10 cellular contexts compared by ENCODE assay signal in genomic region chr5:141330299-141331080, GRCh38. TPM values are rescaled to one million over a fixed set of nuclear protein-coding genes. Genes with fewer than 3 reads are reported as not detected.
A peak's percentile ranks its signal among the peaks of the same experiment; 100 is the strongest.
DNase-seq lines count a peak whose midpoint lies in the region; ATAC-seq and TF ChIP-seq lines count a peak whose summit lies in the region.
"Had no signal": no experiment of that assay in that cellular context is flagged by ENCODE, and none has a peak within 500 bp of the region (broad histone marks: within the 10 kb centered on the region; RNA-seq: fewer than 3 reads in every experiment).

Gene PCDHGA1 (plus strand): TSS chr5:141330514.

- no peaks in the 10 kb centered on the region for H3K36me3 ChIP-seq in CD8-positive, alpha-beta T cell (ENCODE audit: insufficient read depth, low read length)
- H3K36me3 ChIP-seq in subcutaneous abdominal adipose tissue (ENCODE audit: control insufficient read depth in 5 of 5, insufficient read depth in 5 of 5, low read length in 5 of 5) = no peaks in the 10 kb centered on the region
- H3K36me3 ChIP-seq: Peyer's patch had no signal

- peaks cover 5% of the 10 kb centered on the region for H3K4me1 Mint-ChIP-seq in CD8-positive, alpha-beta T cell (ENCODE audit: low read depth)
- H3K4me1 Mint-ChIP-seq in endothelial cell (ENCODE audit: unreplicated experiment) = no peaks in the 10 kb centered on the region

- peaks cover 62% of the 10 kb centered on the region for H3K27me3 Mint-ChIP-seq in CD8-positive, alpha-beta T cell (ENCODE audit: low read depth)
- H3K27me3 Mint-ChIP-seq in endothelial cell (ENCODE audit: unreplicated experiment) = peaks cover 9% of the 10 kb centered on the region

- H3K4me3 ChIP-seq in CD8-positive, alpha-beta T cell (ENCODE audit: low read depth, low read length) = no peak within 1 kb of the TSS
- H3K4me3 ChIP-seq in subcutaneous abdominal adipose tissue (ENCODE audit: low read depth in 1 of 5, low read length in 5 of 5) = peak within 1 kb of the TSS; percentile 19 to 45 (median 39)
- H3K4me3 ChIP-seq: Peyer's patch had no signal

- no peak within 1 kb of the TSS for H3K27ac ChIP-seq in CD8-positive, alpha-beta T cell (ENCODE audit: low read depth, low read length)
- no peak within 1 kb of the TSS for H3K27ac ChIP-seq in subcutaneous abdominal adipose tissue (ENCODE audit: low read depth, low read length)
- H3K27ac ChIP-seq: Peyer's patch had no signal

- POLR2A ChIA-PET in CD8-positive, alpha-beta T cell (lab: Charles Lee) = interaction anchor here (1.4 kb wide), 1 partner anchor 10 kb away, joined by 4 read pairs; the partner anchor contains the start of gene TAF7

- no peaks in the 10 kb centered on the region for H3K4me1 ChIP-seq in CD8-positive, alpha-beta T cell (ENCODE audit: insufficient read depth, low read length)
- peaks cover 0 to 9% (median 0%) of the 10 kb centered on the region in 5 donors for H3K4me1 ChIP-seq in subcutaneous abdominal adipose tissue (ENCODE audit: control insufficient read depth in 5 of 5, insufficient read depth in 5 of 5, low read length in 5 of 5)
- H3K4me1 ChIP-seq: Peyer's patch had no signal

- no peak within 1 kb of the TSS for H3K27ac Mint-ChIP-seq in CD8-positive, alpha-beta T cell
- H3K27ac Mint-ChIP-seq in endothelial cell (ENCODE audit: unreplicated experiment) = no peak within 1 kb of the TSS

- intact Hi-C loops in CD8-positive, alpha-beta T cell (cut with DNase I, micrococcal nuclease) = no loop called here

- H3K27me3 ChIP-seq in CD8-positive, alpha-beta T cell (ENCODE audit: insufficient read depth, low read length) = peaks cover 1% of the 10 kb centered on the region
- H3K27me3 ChIP-seq in subcutaneous abdominal adipose tissue (ENCODE audit: control insufficient read depth in 5 of 5, insufficient read depth in 4 of 5, low read length in 5 of 5) = peaks cover 0 to 19% (median 3%) of the 10 kb centered on the region in 5 donors
- H3K27me3 ChIP-seq: Peyer's patch had no signal

- no peak for TF ChIP-seq CTCF in CD8-positive, alpha-beta T cell (IDR thresholded peaks at IDR 0.05)
- peak; percentile 37 for TF ChIP-seq CTCF in endothelial cell (IDR thresholded peaks at IDR 0.05; ENCODE audit: unreplicated experiment)

- peaks cover 15% of the 10 kb centered on the region for H3K36me3 Mint-ChIP-seq in CD8-positive, alpha-beta T cell
- peaks cover 31% of the 10 kb centered on the region for H3K36me3 Mint-ChIP-seq in endothelial cell (ENCODE audit: low read depth, unreplicated experiment)

- peak; percentile 37 for ATAC-seq in CD8-positive, alpha-beta T cell
- ATAC-seq in GM21786 (IDR thresholded peaks at IDR 0.05; ENCODE audit: unreplicated experiment) (peak; percentile 42), GM19395 (IDR thresholded peaks at IDR 0.05; ENCODE audit: unreplicated experiment) (no peak)
- ATAC-seq: left colon had no signal

- H3K9me3 Mint-ChIP-seq in CD8-positive, alpha-beta T cell = peaks cover 39% of the 10 kb centered on the region
- H3K9me3 Mint-ChIP-seq in endothelial cell (ENCODE audit: unreplicated experiment) = peaks cover 10% of the 10 kb centered on the region

- peak within 1 kb of the TSS; percentile 31 for H3K4me3 Mint-ChIP-seq in CD8-positive, alpha-beta T cell
- peak within 1 kb of the TSS; percentile 51 for H3K4me3 Mint-ChIP-seq in endothelial cell (ENCODE audit: unreplicated experiment)

- no peak within 1 kb of the TSS for H3K9ac ChIP-seq in subcutaneous abdominal adipose tissue (ENCODE audit: low read length in 5 of 5)

- CTCF ChIA-PET in CD8-positive, alpha-beta T cell (lab: Charles Lee) = interaction anchor here (0.9 to 3.9 kb wide), 7 partner anchors 10 to 228 kb away, joined by 3 to 17 read pairs (median 5); partner anchors contain the start of genes PCDHGA3, PCDHGB2 and TAF7

- H3K9me3 ChIP-seq in CD8-positive, alpha-beta T cell (ENCODE audit: low read length) = peaks cover 7% of the 10 kb centered on the region
- peaks cover 16 to 56% (median 43%) of the 10 kb centered on the region in 5 donors for H3K9me3 ChIP-seq in subcutaneous abdominal adipose tissue (ENCODE audit: control insufficient read depth in 5 of 5, low read length in 5 of 5)

- DNase-seq in CD8-positive, alpha-beta T cell = peak in 2 of 7 experiments; percentile 21 to 35
- peak; percentile 47 for DNase-seq in OCI-M1 (lab: John Stamatoyannopoulos, UW)
- peak; percentile 25 for DNase-seq in endothelial cell (ENCODE audit: low spot score)
- no peak for DNase-seq in stimulated activated CD8-positive, alpha-beta memory T cell treated with anti-CD3 and anti-CD28 coated beads, Interleukin-4, amount 100 ng/mL, for 48 hours
- DNase-seq in D341Med (ENCODE audit: low spot score) = no peak

RNA-seq across cellular contexts. Expression of gene PCDHGA1, which starts in this region (rescaled TPM):
- under 1 TPM in 1 of 2 experiments, not detected in 1; 0.11 TPM for total RNA-seq in CD8-positive, alpha-beta T cell
- 1.4 TPM for total RNA-seq in endothelial cell (ENCODE audit: unreplicated experiment)

Comparison
In these comparisons a context has a peak if more than half of its experiments do, and no peak if none do; other contexts are left out.
1. Peak in ATAC-seq in CD8-positive, alpha-beta T cell; RNA of the gene not detected or under 1 TPM.
2. DNase-seq: peak in OCI-M1 (single experiment) and endothelial cell (single experiment); none in stimulated activated CD8-positive, alpha-beta memory T cell treated with anti-CD3 and anti-CD28 coated beads, Interleukin-4, amount 100 ng/mL, for 48 hours (single experiment) and D341Med (single experiment).